In genomic region chr18:50967714-50968661, GRCh38 we compare ENCODE assay signal across 1 cellular context.
TF ChIP-seq lines count a peak whose summit lies in the region.

Gene ELAC1 (plus strand): TSS chr18:50968040. CDS start chr18:50974405, 6,365 bp downstream.

TF ChIP-seq in HEK293, 187 proteins besides CTCF, POLR2A, EP300 and RAD21 (continued from another document and continues in another):
- TF ChIP-seq ZNF302 (tag by site-specific recombination; IDR thresholded peaks at IDR 0.05; ENCODE audit: low read depth): no peak
- peak; percentile 30; the same call in 1 of the 2 replicates for TF ChIP-seq ZBTB44 (tag by site-specific recombination; IDR thresholded peaks at IDR 0.05)
- TF ChIP-seq ZNF48 (tag by site-specific recombination; IDR thresholded peaks at IDR 0.05): no peak
- peak; percentile 59; the same call in 1 of the 2 replicates for TF ChIP-seq ZNF596 (tag by site-specific recombination; IDR thresholded peaks at IDR 0.05)
- TF ChIP-seq ZBTB17 (tag by site-specific recombination; IDR thresholded peaks at IDR 0.05): peak; percentile 87
- peak; percentile 94 for TF ChIP-seq ZNF660 (tag by site-specific recombination; IDR thresholded peaks at IDR 0.05)
- peak; percentile 92 for TF ChIP-seq ZBTB11 (tag by site-specific recombination; conservative IDR thresholded peaks at IDR 0.05; ENCODE audit: low read depth)
- no peak for TF ChIP-seq HOXC10 (CRISPR knock-in tag; IDR thresholded peaks at IDR 0.05)
- TF ChIP-seq REPIN1 (tag by site-specific recombination; IDR thresholded peaks at IDR 0.05; ENCODE audit: low read depth): no peak
- TF ChIP-seq YY1 (tag by site-specific recombination; IDR thresholded peaks at IDR 0.05): peak; percentile 64; the same call in 1 of the 2 replicates
- TF ChIP-seq PRDM6 (tag by site-specific recombination; IDR thresholded peaks at IDR 0.05): no peak
- TF ChIP-seq KLF8 (tag by site-specific recombination; IDR thresholded peaks at IDR 0.05): peak; percentile 51; the same call in 1 of the 2 replicates
- TF ChIP-seq TRIM28 (IDR thresholded peaks at IDR 0.05; ENCODE audit: borderline replicate concordance, low read length): no peak
- 0 out of 2 replicates have a peak, but pooled peaks have one; percentile 21 for TF ChIP-seq SP7 (tag by site-specific recombination; IDR thresholded peaks at IDR 0.05)
- TF ChIP-seq, protein P1, sequence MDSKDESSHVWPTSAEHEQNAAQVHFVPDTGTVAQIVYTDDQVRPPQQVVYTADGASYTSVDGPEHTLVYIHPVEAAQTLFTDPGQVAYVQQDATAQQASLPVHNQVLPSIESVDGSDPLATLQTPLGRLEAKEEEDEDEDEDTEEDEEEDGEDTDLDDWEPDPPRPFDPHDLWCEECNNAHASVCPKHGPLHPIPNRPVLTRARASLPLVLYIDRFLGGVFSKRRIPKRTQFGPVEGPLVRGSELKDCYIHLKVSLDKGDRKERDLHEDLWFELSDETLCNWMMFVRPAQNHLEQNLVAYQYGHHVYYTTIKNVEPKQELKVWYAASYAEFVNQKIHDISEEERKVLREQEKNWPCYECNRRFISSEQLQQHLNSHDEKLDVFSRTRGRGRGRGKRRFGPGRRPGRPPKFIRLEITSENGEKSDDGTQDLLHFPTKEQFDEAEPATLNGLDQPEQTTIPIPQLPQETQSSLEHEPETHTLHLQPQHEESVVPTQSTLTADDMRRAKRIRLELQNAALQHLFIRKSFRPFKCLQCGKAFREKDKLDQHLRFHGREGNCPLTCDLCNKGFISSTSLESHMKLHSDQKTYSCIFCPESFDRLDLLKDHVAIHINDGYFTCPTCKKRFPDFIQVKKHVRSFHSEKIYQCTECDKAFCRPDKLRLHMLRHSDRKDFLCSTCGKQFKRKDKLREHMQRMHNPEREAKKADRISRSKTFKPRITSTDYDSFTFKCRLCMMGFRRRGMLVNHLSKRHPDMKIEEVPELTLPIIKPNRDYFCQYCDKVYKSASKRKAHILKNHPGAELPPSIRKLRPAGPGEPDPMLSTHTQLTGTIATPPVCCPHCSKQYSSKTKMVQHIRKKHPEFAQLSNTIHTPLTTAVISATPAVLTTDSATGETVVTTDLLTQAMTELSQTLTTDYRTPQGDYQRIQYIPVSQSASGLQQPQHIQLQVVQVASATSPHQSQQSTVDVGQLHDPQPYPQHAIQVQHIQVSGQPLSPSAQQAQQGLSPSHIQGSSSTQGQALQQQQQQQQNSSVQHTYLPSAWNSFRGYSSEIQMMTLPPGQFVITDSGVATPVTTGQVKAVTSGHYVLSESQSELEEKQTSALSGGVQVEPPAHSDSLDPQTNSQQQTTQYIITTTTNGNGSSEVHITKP (tag by site-specific recombination; IDR thresholded peaks at IDR 0.05): peak; percentile 95
- no peak for TF ChIP-seq ZNF248 (tag by site-specific recombination; IDR thresholded peaks at IDR 0.05)
- no peak for TF ChIP-seq ZIC2 (tag by site-specific recombination; IDR thresholded peaks at IDR 0.05)
- TF ChIP-seq ZNF600 (tag by site-specific recombination; IDR thresholded peaks at IDR 0.05): no peak
- TF ChIP-seq, protein P2, sequence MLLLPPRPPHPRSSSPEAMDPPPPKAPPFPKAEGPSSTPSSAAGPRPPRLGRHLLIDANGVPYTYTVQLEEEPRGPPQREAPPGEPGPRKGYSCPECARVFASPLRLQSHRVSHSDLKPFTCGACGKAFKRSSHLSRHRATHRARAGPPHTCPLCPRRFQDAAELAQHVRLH (tag by site-specific recombination; IDR thresholded peaks at IDR 0.05): no peak
- TF ChIP-seq, protein P3, sequence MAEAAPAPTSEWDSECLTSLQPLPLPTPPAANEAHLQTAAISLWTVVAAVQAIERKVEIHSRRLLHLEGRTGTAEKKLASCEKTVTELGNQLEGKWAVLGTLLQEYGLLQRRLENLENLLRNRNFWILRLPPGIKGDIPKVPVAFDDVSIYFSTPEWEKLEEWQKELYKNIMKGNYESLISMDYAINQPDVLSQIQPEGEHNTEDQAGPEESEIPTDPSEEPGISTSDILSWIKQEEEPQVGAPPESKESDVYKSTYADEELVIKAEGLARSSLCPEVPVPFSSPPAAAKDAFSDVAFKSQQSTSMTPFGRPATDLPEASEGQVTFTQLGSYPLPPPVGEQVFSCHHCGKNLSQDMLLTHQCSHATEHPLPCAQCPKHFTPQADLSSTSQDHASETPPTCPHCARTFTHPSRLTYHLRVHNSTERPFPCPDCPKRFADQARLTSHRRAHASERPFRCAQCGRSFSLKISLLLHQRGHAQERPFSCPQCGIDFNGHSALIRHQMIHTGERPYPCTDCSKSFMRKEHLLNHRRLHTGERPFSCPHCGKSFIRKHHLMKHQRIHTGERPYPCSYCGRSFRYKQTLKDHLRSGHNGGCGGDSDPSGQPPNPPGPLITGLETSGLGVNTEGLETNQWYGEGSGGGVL (tag by site-specific recombination; IDR thresholded peaks at IDR 0.05): peak; percentile 61; the same call in 1 of the 2 replicates
- TF ChIP-seq KLF9 (tag by site-specific recombination; IDR thresholded peaks at IDR 0.05; ENCODE audit: low read depth): 0 out of 2 replicates have a peak, but pooled peaks have one; percentile 11
- TF ChIP-seq ZNF76 (tag by site-specific recombination; IDR thresholded peaks at IDR 0.05; ENCODE audit: borderline replicate concordance, low read depth): peak; percentile 53; the same call in 1 of the 2 replicates
- peak; percentile 86 for TF ChIP-seq ZNF335 (tag by site-specific recombination; conservative IDR thresholded peaks at IDR 0.05)
- TF ChIP-seq, protein P4, sequence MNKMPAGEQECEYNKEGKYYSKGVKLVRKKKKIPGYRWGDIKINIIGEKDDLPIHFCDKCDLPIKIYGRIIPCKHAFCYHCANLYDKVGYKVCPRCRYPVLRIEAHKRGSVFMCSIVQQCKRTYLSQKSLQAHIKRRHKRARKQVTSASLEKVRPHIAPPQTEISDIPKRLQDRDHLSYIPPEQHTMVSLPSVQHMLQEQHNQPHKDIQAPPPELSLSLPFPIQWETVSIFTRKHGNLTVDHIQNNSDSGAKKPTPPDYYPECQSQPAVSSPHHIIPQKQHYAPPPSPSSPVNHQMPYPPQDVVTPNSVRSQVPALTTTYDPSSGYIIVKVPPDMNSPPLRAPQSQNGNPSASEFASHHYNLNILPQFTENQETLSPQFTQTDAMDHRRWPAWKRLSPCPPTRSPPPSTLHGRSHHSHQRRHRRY (tag by site-specific recombination; IDR thresholded peaks at IDR 0.05): no peak
- 0 out of 2 replicates have a peak, but pooled peaks have one; percentile 18 for TF ChIP-seq ZNF558 (tag by site-specific recombination; IDR thresholded peaks at IDR 0.05)
- peak; percentile 71 for TF ChIP-seq ZNF184 (tag by site-specific recombination; IDR thresholded peaks at IDR 0.05)
- no peak for TF ChIP-seq ZNF10 (tag by site-specific recombination; IDR thresholded peaks at IDR 0.05)
- TF ChIP-seq ZNF777 (tag by site-specific recombination; IDR thresholded peaks at IDR 0.05; ENCODE audit: borderline replicate concordance): no peak
- no peak for TF ChIP-seq ZNF175 (tag by site-specific recombination; IDR thresholded peaks at IDR 0.05)
- TF ChIP-seq ZNF223 (tag by site-specific recombination; IDR thresholded peaks at IDR 0.05): no peak
- peak; percentile 56; the same call in 1 of the 2 replicates for TF ChIP-seq ZNF449 (tag by site-specific recombination; IDR thresholded peaks at IDR 0.05)
- no peak for TF ChIP-seq ZNF112 (tag by site-specific recombination; IDR thresholded peaks at IDR 0.05)
- TF ChIP-seq ZXDB (tag by site-specific recombination; IDR thresholded peaks at IDR 0.05): peak; percentile 33; the same call in 1 of the 2 replicates
- TF ChIP-seq, protein P5, sequence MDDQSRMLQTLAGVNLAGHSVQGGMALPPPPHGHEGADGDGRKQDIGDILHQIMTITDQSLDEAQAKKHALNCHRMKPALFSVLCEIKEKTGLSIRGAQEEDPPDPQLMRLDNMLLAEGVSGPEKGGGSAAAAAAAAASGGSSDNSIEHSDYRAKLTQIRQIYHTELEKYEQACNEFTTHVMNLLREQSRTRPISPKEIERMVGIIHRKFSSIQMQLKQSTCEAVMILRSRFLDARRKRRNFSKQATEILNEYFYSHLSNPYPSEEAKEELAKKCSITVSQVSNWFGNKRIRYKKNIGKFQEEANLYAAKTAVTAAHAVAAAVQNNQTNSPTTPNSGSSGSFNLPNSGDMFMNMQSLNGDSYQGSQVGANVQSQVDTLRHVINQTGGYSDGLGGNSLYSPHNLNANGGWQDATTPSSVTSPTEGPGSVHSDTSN (CRISPR knock-in tag; IDR thresholded peaks at IDR 0.05): no peak
- TF ChIP-seq ZNF366 (tag by site-specific recombination; conservative IDR thresholded peaks at IDR 0.05): peak; percentile 77
- no peak for TF ChIP-seq ZSCAN23 (tag by site-specific recombination; IDR thresholded peaks at IDR 0.05)
- TF ChIP-seq ZNF133 (tag by site-specific recombination; IDR thresholded peaks at IDR 0.05): no peak
- TF ChIP-seq ZNF514 (tag by site-specific recombination; IDR thresholded peaks at IDR 0.05): no peak
- TF ChIP-seq, protein P6, sequence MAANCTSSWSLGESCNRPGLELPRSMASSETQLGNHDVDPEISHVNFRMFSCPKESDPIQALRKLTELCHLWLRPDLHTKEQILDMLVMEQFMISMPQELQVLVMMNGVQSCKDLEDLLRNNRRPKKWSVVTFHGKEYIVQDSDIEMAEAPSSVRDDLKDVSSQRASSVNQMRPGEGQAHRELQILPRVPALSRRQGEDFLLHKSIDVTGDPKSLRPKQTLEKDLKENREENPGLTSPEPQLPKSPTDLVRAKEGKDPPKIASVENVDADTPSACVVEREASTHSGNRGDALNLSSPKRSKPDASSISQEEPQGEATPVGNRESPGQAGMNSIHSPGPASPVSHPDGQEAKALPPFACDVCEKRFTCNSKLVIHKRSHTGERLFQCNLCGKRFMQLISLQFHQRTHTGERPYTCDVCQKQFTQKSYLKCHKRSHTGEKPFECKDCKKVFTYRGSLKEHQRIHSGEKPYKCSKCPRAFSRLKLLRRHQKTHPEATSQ (tag by site-specific recombination; IDR thresholded peaks at IDR 0.05): peak; percentile 81; the same call in 1 of the 2 replicates
- peak; percentile 67; the same call in 1 of the 2 replicates for TF ChIP-seq IKZF3 (tag by site-specific recombination; IDR thresholded peaks at IDR 0.05)
- TF ChIP-seq ZNF549 (tag by site-specific recombination; IDR thresholded peaks at IDR 0.05): peak; percentile 61; the same call in 1 of the 2 replicates
- no peak for TF ChIP-seq KLF17 (tag by site-specific recombination; IDR thresholded peaks at IDR 0.05)
- peak; percentile 44; the same call in 1 of the 2 replicates for TF ChIP-seq ZNF501 (tag by site-specific recombination; IDR thresholded peaks at IDR 0.05)
